In genomic region chr13:113978741-113979481, GRCh38 we compare ENCODE assay signal across 17 cellular contexts. TPM values are rescaled to one million over a fixed set of nuclear protein-coding genes. Genes with fewer than 3 reads are reported as not detected.
DNase-seq lines count a peak whose midpoint lies in the region; ATAC-seq and TF ChIP-seq lines count a peak whose summit lies in the region.
"Had no signal": no experiment of that assay in that cellular context is flagged by ENCODE, and none has a peak within 500 bp of the region (broad histone marks: within the 10 kb centered on the region; RNA-seq: fewer than 3 reads in every experiment).

No MANE protein-coding gene starts in this region.

- H2BK15ac ChIP-seq in mesenchymal stem cell (ENCODE audit: low read depth, poor library complexity, severe bottlenecking): no peak overlapping the region

- no peak overlapping the region for H2BK12ac ChIP-seq in mesenchymal stem cell (ENCODE audit: low read length in 2 of 2)

- H2BK120ac ChIP-seq in mesenchymal stem cell (ENCODE audit: low read depth, low read length): no peak overlapping the region

- H3K4ac ChIP-seq in mesenchymal stem cell (ENCODE audit: low read depth in 1 of 2, low read length in 2 of 2): no peak overlapping the region

- no peaks in the 10 kb centered on the region for H3K9me3 ChIP-seq in left ventricle myocardium inferior (replicated peaks)
- H3K9me3 ChIP-seq in mesenchymal stem cell (ENCODE audit: control insufficient read depth, low read length): no peaks in the 10 kb centered on the region

- TF ChIP-seq CTCF in left ventricle myocardium inferior (IDR thresholded peaks at IDR 0.05; ENCODE audit: borderline replicate concordance): no peak
- TF ChIP-seq CTCF in GM20000 (IDR thresholded peaks at IDR 0.05; ENCODE audit: extremely low read depth, missing control alignments): no peak

- no peak overlapping the region for H4K8ac ChIP-seq in mesenchymal stem cell (ENCODE audit: low read length)

- H3K18ac ChIP-seq in mesenchymal stem cell (ENCODE audit: low read depth in 1 of 2, low read length in 2 of 2): no peak overlapping the region

- H3K36me3 Mint-ChIP-seq in central memory CD8-positive, alpha-beta T cell (ENCODE audit: insufficient read depth): peaks cover 72% of the 10 kb centered on the region

- no peaks in the 10 kb centered on the region for H3K4me1 Mint-ChIP-seq in central memory CD8-positive, alpha-beta T cell

- peak overlapping the region; percentile 61 for H3K27ac Mint-ChIP-seq in central memory CD8-positive, alpha-beta T cell (ENCODE audit: low read depth)
- H3K27ac Mint-ChIP-seq: activated CD8-positive, alpha-beta T cell treated with anti-CD3 and anti-CD28 coated beads, Interleukin-2, amount 10 ng/mL, durations not matched to agents 7 days and 5 days; mesothelial cell of epicardium had no signal

- peaks cover 30% of the 10 kb centered on the region for H3K79me1 ChIP-seq in mesenchymal stem cell (replicated peaks; ENCODE audit: low read length, poor library complexity, severe bottlenecking)

- no peak overlapping the region for H3K4me3 ChIP-seq in left ventricle myocardium inferior
- H3K4me3 ChIP-seq in mesenchymal stem cell (ENCODE audit: insufficient read depth in 1 of 2, low read depth in 1 of 2, low read length in 2 of 2): no peak overlapping the region

- peak overlapping the region; percentile 18 for H4K91ac ChIP-seq in mesenchymal stem cell (ENCODE audit: low read length)

- H3K23ac ChIP-seq in mesenchymal stem cell (ENCODE audit: low read length in 2 of 2): no peak overlapping the region

- no peak overlapping the region for H3K14ac ChIP-seq in mesenchymal stem cell (ENCODE audit: low read length in 2 of 2)

- H3K27ac ChIP-seq in left ventricle myocardium inferior (replicated peaks) (no peak overlapping the region), mesenchymal stem cell (ENCODE audit: low read length, poor library complexity, severe bottlenecking) (no peak overlapping the region)

- peak overlapping the region; percentile 3 for H3K4me3 Mint-ChIP-seq in central memory CD8-positive, alpha-beta T cell
- H3K4me3 Mint-ChIP-seq: activated CD8-positive, alpha-beta T cell treated with anti-CD3 and anti-CD28 coated beads, Interleukin-2, amount 10 ng/mL, durations not matched to agents 7 days and 5 days; mesothelial cell of epicardium had no signal

- ATAC-seq in Right ventricle myocardium superior (ENCODE audit: poor library complexity) (no peak), HG03460 (IDR thresholded peaks at IDR 0.05; ENCODE audit: unreplicated experiment) (no peak)
- ATAC-seq in central memory CD8-positive, alpha-beta T cell (replicated peaks; ENCODE audit: extremely low read depth, poor library complexity, severe bottlenecking): no peak
- ATAC-seq: activated CD8-positive, alpha-beta T cell treated with anti-CD3 and anti-CD28 coated beads, Interleukin-2, amount 10 ng/mL, durations not matched to agents 7 days and 5 days had no signal

- DNase-seq in Right ventricle myocardium superior (peak; percentile 41), left ventricle myocardium inferior (no peak), mesenchymal stem cell (no peak), GM20000 (ENCODE audit: low spot score) (no peak), inferior parietal cortex (ENCODE audit: extremely low spot score) (no peak), NK-92 (lab: John Stamatoyannopoulos, UW; ENCODE audit: unreplicated experiment) (no peak)
- DNase-seq in central memory CD8-positive, alpha-beta T cell (ENCODE audit: low spot score in 2 of 2): no peak
- DNase-seq: activated CD8-positive, alpha-beta T cell treated with anti-CD3 and anti-CD28 coated beads, Interleukin-2, amount 10 ng/mL, durations not matched to agents 7 days and 5 days; activated T-cell treated with anti-CD3 and anti-CD28 coated beads, Interleukin-2, amount 50 U/mL, for 48 hours; islet precursor cell; KBM-7; NCI-H82; stimulated activated CD4-positive, alpha-beta T cell treated with anti-CD3 and anti-CD28 coated beads, Interleukin-2, amount 100 ng/mL, for 24 hours; T-cell had no signal

- H3K9me3 Mint-ChIP-seq in central memory CD8-positive, alpha-beta T cell: no peaks in the 10 kb centered on the region
- H3K9me3 Mint-ChIP-seq: mesothelial cell of epicardium, T-cell had no signal

- peaks cover 15% of the 10 kb centered on the region for H3K4me1 ChIP-seq in left ventricle myocardium inferior
- H3K4me1 ChIP-seq in mesenchymal stem cell (ENCODE audit: control insufficient read depth, insufficient read depth, low read depth, low read length): peaks cover 31% of the 10 kb centered on the region

- intact Hi-C loops in Right ventricle myocardium superior (cut with DNase I) (no loop called here), left ventricle myocardium inferior (cut with micrococcal nuclease) (no loop called here)

- no peak overlapping the region for H3K9ac ChIP-seq in mesenchymal stem cell (ENCODE audit: low read length)

- H2AFZ ChIP-seq in mesenchymal stem cell (ENCODE audit: low read depth, low read length): no peak overlapping the region

- H2BK5ac ChIP-seq in mesenchymal stem cell (ENCODE audit: low read depth, low read length, poor library complexity, severe bottlenecking): no peak overlapping the region

- H3K27me3 Mint-ChIP-seq in central memory CD8-positive, alpha-beta T cell: no peaks in the 10 kb centered on the region
- H3K27me3 Mint-ChIP-seq: T-cell had no signal

- H3K27me3 ChIP-seq in left ventricle myocardium inferior (ENCODE audit: low read depth) (no peaks in the 10 kb centered on the region), mesenchymal stem cell (ENCODE audit: control insufficient read depth in 1 of 2, insufficient read depth in 1 of 2, low read length in 2 of 2) (no peaks in the 10 kb centered on the region)

- 93% methylated on average over 33 of the region's 41 CpGs for WGBS in mesenchymal stem cell

- H3K36me3 ChIP-seq in left ventricle myocardium inferior: peaks cover 53% of the 10 kb centered on the region
- peaks cover 76 to 78% of the 10 kb centered on the region in 2 experiments for H3K36me3 ChIP-seq in mesenchymal stem cell (ENCODE audit: control insufficient read depth in 1 of 2, insufficient read depth in 2 of 2, low read depth in 1 of 2, low read length in 2 of 2)

- H2AK5ac ChIP-seq in mesenchymal stem cell (ENCODE audit: low read length, severe bottlenecking): no peak overlapping the region

- H3K4me2 ChIP-seq in mesenchymal stem cell (ENCODE audit: low read length, poor library complexity, severe bottlenecking): no peak overlapping the region

RNA-seq across cellular contexts. Expression of gene C13orf46, which starts 5.0 kb away (rescaled TPM):
- 0.32 TPM for total RNA-seq in Right ventricle myocardium superior
- total RNA-seq in left ventricle myocardium inferior: 0.33 TPM
- polyA plus RNA-seq in mesenchymal stem cell (2013, experiment 1 of 2): 0.43 TPM
- polyA plus RNA-seq in mesenchymal stem cell (2013, experiment 2 of 2): 0.45 TPM
- total RNA-seq: Daoy had no signal
